ENCODE assay signal across 22 cellular contexts in the genomic region with DNA sequence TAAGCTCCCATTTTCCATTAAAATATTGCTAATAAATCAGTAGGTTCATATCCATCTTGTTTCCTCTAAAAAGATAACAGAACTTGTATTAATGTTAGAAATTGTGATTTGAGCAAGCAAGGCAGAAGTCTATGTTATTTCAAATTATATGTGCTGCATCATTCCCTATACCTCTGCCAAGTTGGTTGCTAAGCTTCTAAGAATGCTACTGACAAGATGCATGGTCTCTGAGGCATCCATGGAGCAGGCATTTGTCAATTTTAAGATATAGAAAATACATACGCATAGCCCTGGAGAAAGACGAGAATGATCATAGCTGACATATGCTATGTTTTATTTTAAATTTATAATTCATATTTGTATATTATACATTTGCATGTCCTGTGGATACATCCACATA.
DNase-seq lines count a peak whose midpoint lies in the region; ATAC-seq and TF ChIP-seq lines count a peak whose summit lies in the region.
"Had no signal": no experiment of that assay in that cellular context is flagged by ENCODE, and none has a peak within 500 bp of the region (broad histone marks: within the 10 kb centered on the region; RNA-seq: fewer than 3 reads in every experiment).

No MANE protein-coding gene starts in this region.

- no peaks in the 10 kb centered on the region for H3K9me3 ChIP-seq in right cardiac atrium (ENCODE audit: control insufficient read depth, low read length)
- H3K9me3 ChIP-seq: adrenal gland, sigmoid colon, SJSA1, tibial artery had no signal

- TF ChIP-seq CTCF in AG09309 (IDR thresholded peaks at IDR 0.05; ENCODE audit: control insufficient read depth, insufficient read depth, low read depth, low read length, missing control alignments) (no peak), fibroblast of pulmonary artery (IDR thresholded peaks at IDR 0.05; ENCODE audit: low read length, missing control alignments) (no peak)

- DNase-seq in AG09309 (ENCODE audit: low read depth): peak; percentile 16
- DNase-seq in HCEC 1CT: peak; percentile 56
- peak; percentile 62 for DNase-seq in amniotic epithelial cell (ENCODE audit: low read depth)
- peak; percentile 64 for DNase-seq in fibroblast of pulmonary artery (ENCODE audit: low read depth)
- DNase-seq in NCI-H345 (lab: John Stamatoyannopoulos, UW): no peak
- DNase-seq in germinal center (ENCODE audit: low spot score): no peak
- no peak for DNase-seq in right cardiac atrium
- DNase-seq: ACHN; activated gamma-delta T cell; adrenal gland; CD8-positive, alpha-beta T cell; head of caudate nucleus; left ventricle myocardium superior; NCI-H2227 treated with DMSO at 0.1 percent for 48 hours; posterior cingulate gyrus; sigmoid colon; T-helper 2 cell; tibial artery had no signal

- 73% methylated on average over 2 of the region's 2 CpGs for WGBS in right cardiac atrium

- H3K4me1 ChIP-seq in right cardiac atrium (ENCODE audit: control insufficient read depth, insufficient read depth, low read length): peaks cover 3% of the 10 kb centered on the region
- H3K4me1 ChIP-seq: adrenal gland, sigmoid colon, SJSA1, tibial artery had no signal

- H3K4me3 ChIP-seq in AG09309 (ENCODE audit: control insufficient read depth, low read depth, low read length) (no peak overlapping the region), fibroblast of pulmonary artery (replicated peaks; ENCODE audit: low read depth, low read length) (no peak overlapping the region), right cardiac atrium (ENCODE audit: low read length) (no peak overlapping the region)
- H3K4me3 ChIP-seq: adrenal gland, sigmoid colon, SJSA1, tibial artery had no signal

- no peaks in the 10 kb centered on the region for H3K27me3 ChIP-seq in right cardiac atrium (ENCODE audit: control insufficient read depth, insufficient read depth)
- H3K27me3 ChIP-seq: adrenal gland, sigmoid colon, tibial artery had no signal

- intact Hi-C loops in right cardiac atrium (cut with DNase I): no loop called here

- no peak overlapping the region for H3K27ac ChIP-seq in right cardiac atrium (ENCODE audit: low read length)
- H3K27ac ChIP-seq: adrenal gland, sigmoid colon, SJSA1, tibial artery had no signal

- no peak for ATAC-seq in HG02642 (IDR thresholded peaks at IDR 0.05; ENCODE audit: poor library complexity, unreplicated experiment)
- no peak for ATAC-seq in right cardiac atrium
- ATAC-seq: CD8-positive, alpha-beta T cell; left ventricle myocardium superior; Panc1; stimulated activated memory B cell treated with anti-CD40 and anti-IgM and Interleukin-4, amounts not matched to agents 10 μg/mL and 1 μg/mL and 100 μg/mL, for 72 hours had no signal

Comparison
In these comparisons a context has a peak if more than half of its experiments do, and no peak if none do; other contexts are left out.
1. DNase-seq: peak in AG09309 (single experiment), HCEC 1CT (single experiment), amniotic epithelial cell (single experiment) and fibroblast of pulmonary artery (single experiment); none in NCI-H345 (single experiment), germinal center (single experiment) and right cardiac atrium (0 of 3).